In the genomic region with DNA sequence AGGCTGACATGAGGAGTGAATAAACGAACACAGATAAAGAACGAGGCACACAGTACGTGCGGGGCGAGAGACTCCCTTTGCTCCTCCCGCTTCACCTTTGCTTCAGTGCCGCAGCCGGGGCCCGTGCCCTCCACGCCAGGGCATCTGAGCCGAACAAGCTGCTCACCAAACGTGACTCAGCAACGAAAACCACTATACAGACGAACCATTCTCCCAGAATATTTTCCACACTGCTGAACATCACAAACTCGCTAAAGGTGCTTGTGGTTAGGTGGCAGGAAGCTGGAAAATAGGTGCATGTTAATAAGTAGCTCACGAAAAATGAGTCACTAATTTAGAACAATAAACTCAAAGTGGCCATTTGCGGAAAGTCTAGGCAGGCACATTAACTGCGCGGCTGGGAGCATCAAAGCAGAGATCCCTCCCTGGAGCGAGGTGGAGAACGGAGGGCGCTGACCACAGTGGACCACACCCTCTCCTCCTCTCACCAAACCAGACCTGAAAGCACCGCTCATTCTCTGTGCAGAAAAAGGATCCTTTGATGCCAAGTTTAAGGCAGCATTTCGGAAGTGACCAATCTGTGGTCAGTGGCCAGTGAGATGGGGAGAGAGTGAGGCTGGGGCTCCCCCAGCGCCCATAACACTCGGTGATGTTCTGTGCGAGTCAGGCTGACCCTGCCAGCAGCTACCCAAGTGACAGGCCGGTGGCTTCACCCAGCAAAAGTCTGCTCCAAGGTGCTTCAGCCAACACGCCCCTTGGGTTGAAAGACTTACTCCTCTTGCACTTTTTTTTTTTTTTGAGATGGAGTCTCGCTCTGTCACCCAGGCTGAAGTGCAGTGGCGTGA, we compare ENCODE assay signal across 11 cellular contexts.
DNase-seq lines count a peak whose midpoint lies in the region; ATAC-seq and FAIRE-seq lines count a peak whose summit lies in the region.
"Had no signal": no experiment of that assay in that cellular context is flagged by ENCODE, and none has a peak within 500 bp of the region (broad histone marks: within the 10 kb centered on the region; RNA-seq: fewer than 3 reads in every experiment).

No MANE protein-coding gene starts in this region.

- no peak for ATAC-seq in left lobe of liver
- ATAC-seq in GM19467 (IDR thresholded peaks at IDR 0.05; ENCODE audit: unreplicated experiment): no peak

- peak; percentile 40 for FAIRE-seq in urothelium cell line (lab: Jason Lieb, UNC)

- DNase-seq in stimulated activated naive CD4-positive, alpha-beta T cell treated with Interleukin-2 at 50 U/mL for 16 hours (lab: John Stamatoyannopoulos, UW): peak; percentile 23
- DNase-seq in stimulated activated naive CD4-positive, alpha-beta T cell (lab: John Stamatoyannopoulos, UW): no peak
- peak; percentile 37 for DNase-seq in activated CD4-positive, alpha-beta T cell treated with anti-CD3 and anti-CD28 coated beads, Interleukin-2, amount 50 U/mL, for 1 hour
- peak; percentile 40 for DNase-seq in left lobe of liver (ENCODE audit: low spot score)
- peak; percentile 65 for DNase-seq in urothelium cell line (ENCODE audit: low spot score)
- no peak for DNase-seq in SW 1271 (lab: John Stamatoyannopoulos, UW)
- DNase-seq in NAMALWA (ENCODE audit: low spot score): no peak
- DNase-seq: amniotic stem cell, MV-4-11, T1000 had no signal

Comparison
In these comparisons a context has a peak if more than half of its experiments do, and no peak if none do; other contexts are left out.
1. DNase-seq: peak in stimulated activated naive CD4-positive, alpha-beta T cell treated with Interleukin-2 at 50 U/mL for 16 hours (single experiment), activated CD4-positive, alpha-beta T cell treated with anti-CD3 and anti-CD28 coated beads, Interleukin-2, amount 50 U/mL, for 1 hour (single experiment), left lobe of liver (single experiment) and urothelium cell line (single experiment); none in stimulated activated naive CD4-positive, alpha-beta T cell (0 of 6), SW 1271 (0 of 2) and NAMALWA (single experiment).